8 cellular contexts compared by ENCODE assay signal in genomic region chrY:13751289-13752071, GRCh38. TPM values are rescaled to one million over a fixed set of nuclear protein-coding genes. Genes with fewer than 3 reads are reported as not detected.
DNase-seq lines count a peak whose midpoint lies in the region; ATAC-seq and TF ChIP-seq lines count a peak whose summit lies in the region.

No MANE protein-coding gene starts in this region.

- peak; percentile 85 for ATAC-seq in GM21423 (IDR thresholded peaks at IDR 0.05; ENCODE audit: unreplicated experiment)
- no peak for ATAC-seq in omental fat pad (ENCODE audit: low FRiP score)

- DNase-seq in NCI-H526 (lab: John Stamatoyannopoulos, UW): peak; percentile 19 to 72
- peak; percentile 47 for DNase-seq in endothelial cell (ENCODE audit: low spot score)
- DNase-seq in stimulated activated CD8-positive, alpha-beta memory T cell treated with anti-CD3 and anti-CD28 coated beads, Interleukin-4, amount 100 ng/mL, for 48 hours: peak; percentile 61
- DNase-seq in NCI-H446 (lab: John Stamatoyannopoulos, UW): no peak
- DNase-seq in osteocyte (ENCODE audit: extremely low spot score, unreplicated experiment): no peak
- no peak for DNase-seq in HT-29 (ENCODE audit: low spot score)
- no peak for DNase-seq in omental fat pad (ENCODE audit: low spot score)

- H3K27me3 Mint-ChIP-seq in endothelial cell (ENCODE audit: unreplicated experiment) (peaks cover 8% of the 10 kb centered on the region), osteocyte (ENCODE audit: unreplicated experiment) (no peaks in the 10 kb centered on the region)

- H3K9me3 Mint-ChIP-seq in endothelial cell (ENCODE audit: unreplicated experiment) (no peaks in the 10 kb centered on the region), osteocyte (ENCODE audit: unreplicated experiment) (no peaks in the 10 kb centered on the region)

- H3K4me3 Mint-ChIP-seq in endothelial cell (ENCODE audit: unreplicated experiment) (peak overlapping the region; percentile 85), osteocyte (ENCODE audit: unreplicated experiment) (no peak overlapping the region)

- H3K4me1 Mint-ChIP-seq in endothelial cell (ENCODE audit: unreplicated experiment): peaks cover 13% of the 10 kb centered on the region
- H3K4me1 Mint-ChIP-seq in osteocyte (ENCODE audit: unreplicated experiment): no peaks in the 10 kb centered on the region

- peaks cover 10% of the 10 kb centered on the region for H3K36me3 Mint-ChIP-seq in endothelial cell (ENCODE audit: low read depth, unreplicated experiment)
- no peaks in the 10 kb centered on the region for H3K36me3 Mint-ChIP-seq in osteocyte (ENCODE audit: unreplicated experiment)

- H3K27ac Mint-ChIP-seq in endothelial cell (ENCODE audit: unreplicated experiment) (no peak overlapping the region), osteocyte (ENCODE audit: unreplicated experiment) (no peak overlapping the region)

- TF ChIP-seq CTCF in endothelial cell (IDR thresholded peaks at IDR 0.05; ENCODE audit: unreplicated experiment): no peak
- TF ChIP-seq CTCF in osteocyte (IDR thresholded peaks at IDR 0.05): no peak
- TF ChIP-seq CTCF in omental fat pad (IDR thresholded peaks at IDR 0.05): no peak

RNA-seq across cellular contexts. Expression of gene TMSB4Y, which starts 47.8 kb away (rescaled TPM):
- total RNA-seq in endothelial cell (ENCODE audit: unreplicated experiment): 4.2 TPM
- total RNA-seq in osteocyte: not detected in 2 replicates
- total RNA-seq in HT-29 (2014; rRNA removed; shearing (Covaris generic)): not detected in 2 replicates
- total RNA-seq in omental fat pad: 1 to 10 TPM in 1 of 4 donors, under 1 TPM in 1, not detected in 2; 0.72 to 1.3 TPM

Comparison
In these comparisons a context has a peak if more than half of its experiments do, and no peak if none do; other contexts are left out.
1. DNase-seq: peak in NCI-H526 (2 of 2), endothelial cell (single experiment) and stimulated activated CD8-positive, alpha-beta memory T cell treated with anti-CD3 and anti-CD28 coated beads, Interleukin-4, amount 100 ng/mL, for 48 hours (single experiment); none in NCI-H446 (0 of 2), osteocyte (single experiment), HT-29 (single experiment) and omental fat pad (single experiment).